ENCODE assay signal across 13 cellular contexts in the genomic region with DNA sequence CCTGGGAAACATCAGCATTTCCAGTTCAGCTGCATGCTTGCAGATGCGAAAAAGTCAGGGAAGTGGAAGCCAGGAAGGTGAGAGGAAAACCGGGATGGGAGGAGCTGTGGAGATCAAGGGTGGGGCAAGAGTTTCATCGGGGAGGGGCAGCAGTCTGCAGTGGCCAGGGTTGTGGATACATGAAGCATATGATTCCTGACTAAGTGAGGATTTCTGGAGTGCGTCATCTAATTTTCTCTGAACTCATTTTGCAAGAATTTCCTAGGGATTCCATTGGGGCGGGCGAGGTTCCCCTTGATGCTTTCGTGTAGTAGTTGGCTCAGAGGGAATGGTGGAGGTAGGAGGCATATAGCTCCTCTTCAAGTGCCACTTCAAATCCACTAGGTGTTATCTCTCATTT.
DNase-seq lines count a peak whose midpoint lies in the region; ATAC-seq and TF ChIP-seq lines count a peak whose summit lies in the region.
"Had no signal": no experiment of that assay in that cellular context is flagged by ENCODE, and none has a peak within 500 bp of the region (broad histone marks: within the 10 kb centered on the region; RNA-seq: fewer than 3 reads in every experiment).

No MANE protein-coding gene starts in this region.

- TF ChIP-seq CTCF in fibroblast of the aortic adventitia (IDR thresholded peaks at IDR 0.05; ENCODE audit: insufficient read depth, low read length): no peak

- DNase-seq in H4 (ENCODE audit: low spot score) (peak; percentile 8), SW480 (ENCODE audit: low spot score) (peak; percentile 33), fibroblast of the aortic adventitia (ENCODE audit: low read depth) (peak; percentile 63), skeletal muscle cell (ENCODE audit: low read depth) (peak; percentile 19), NCI-H2196 treated with DMSO at 0.1 percent for 48 hours (lab: John Stamatoyannopoulos, UW; ENCODE audit: unreplicated experiment) (no peak), NCI-H146 treated with DMSO at 0.1 percent for 48 hours (lab: John Stamatoyannopoulos, UW; ENCODE audit: unreplicated experiment) (no peak), HT-29 (ENCODE audit: low spot score) (no peak)
- DNase-seq: NCI-H1092, NCI-H524, spleen, testis had no signal

- ATAC-seq in HG03135 (IDR thresholded peaks at IDR 0.05; ENCODE audit: unreplicated experiment): no peak
- ATAC-seq: activated naive CD4-positive, alpha-beta T cell treated with anti-CD3 and anti-CD28 coated beads, Interleukin-2, amount 50 U/mL, for 72 hours had no signal

- no peak overlapping the region for H3K4me3 ChIP-seq in fibroblast of the aortic adventitia (ENCODE audit: low read depth, low read length)
- no peak overlapping the region for H3K4me3 ChIP-seq in skeletal muscle cell (ENCODE audit: low read depth, low read length)
- H3K4me3 ChIP-seq: spleen, testis had no signal

Comparison
In these comparisons a context has a peak if more than half of its experiments do, and no peak if none do; other contexts are left out.
1. DNase-seq: peak in H4 (single experiment), SW480 (single experiment), fibroblast of the aortic adventitia (single experiment) and skeletal muscle cell (single experiment); none in NCI-H2196 treated with DMSO at 0.1 percent for 48 hours (single experiment), NCI-H146 treated with DMSO at 0.1 percent for 48 hours (single experiment) and HT-29 (single experiment).